In genomic region chr19:20863176-20863575, GRCh38 we compare ENCODE assay signal across 22 cellular contexts.
"Had no signal": no experiment of that assay in that cellular context is flagged by ENCODE, and none has a peak within 500 bp of the region (broad histone marks: within the 10 kb centered on the region; RNA-seq: fewer than 3 reads in every experiment).

No MANE protein-coding gene starts in this region.

- H3K27ac ChIP-seq: brain microvascular endothelial cell, gastroesophageal sphincter, hepatocyte, transverse colon had no signal

- H3K4me3 Mint-ChIP-seq: activated CD4-positive, alpha-beta memory T cell treated with anti-CD3 and anti-CD28 coated beads, Interleukin-2, amount 10 ng/mL, durations not matched to agents 7 days and 5 days; activated CD4-positive, alpha-beta T cell treated with anti-CD3 and anti-CD28 coated beads, Interleukin-2, amount 10 ng/mL, durations not matched to agents 7 days and 5 days; activated naive CD4-positive, alpha-beta T cell treated with anti-CD3 and anti-CD28 coated beads, Interleukin-2, amount 10 ng/mL, durations not matched to agents 7 days and 5 days; activated naive CD8-positive, alpha-beta T cell treated with anti-CD3 and anti-CD28 coated beads, Interleukin-2, amount 10 ng/mL, durations not matched to agents 7 days and 5 days; activated T-cell treated with anti-CD3 and anti-CD28 coated beads, Interleukin-2, amount 50 U/mL, for 24 hours; nephron; WTC11 had no signal

- DNase-seq: activated CD4-positive, alpha-beta memory T cell treated with anti-CD3 and anti-CD28 coated beads, Interleukin-2, amount 10 ng/mL, durations not matched to agents 7 days and 5 days; activated CD4-positive, alpha-beta T cell treated with anti-CD3 and anti-CD28 coated beads for 1 hour; activated CD4-positive, alpha-beta T cell treated with anti-CD3 and anti-CD28 coated beads, Interleukin-2, amount 10 ng/mL, durations not matched to agents 7 days and 5 days; activated CD8-positive, alpha-beta memory T cell treated with anti-CD3 and anti-CD28 coated beads, Interleukin-2, amount 50 U/mL, for 48 hours; activated gamma-delta T cell; activated naive CD4-positive, alpha-beta T cell treated with anti-CD3 and anti-CD28 coated beads, Interleukin-2, amount 10 ng/mL, durations not matched to agents 7 days and 5 days; activated naive CD8-positive, alpha-beta T cell treated with anti-CD3 and anti-CD28 coated beads, Interleukin-2, amount 10 ng/mL, durations not matched to agents 7 days and 5 days; activated T-cell treated with anti-CD3 and anti-CD28 coated beads, Interleukin-2, amount 50 U/mL, for 24 hours; brain microvascular endothelial cell; cortex of kidney; left cardiac atrium; mammary epithelial cell; posterior cingulate gyrus; right cardiac atrium; stimulated activated CD4-positive, alpha-beta T cell treated with anti-CD3 and anti-CD28 coated beads, Interleukin-15, amount 100 ng/mL, for 24 hours; stimulated activated CD4-positive, alpha-beta T cell treated with anti-CD3 and anti-CD28 coated beads, Interleukin-2, amount 100 ng/mL, for 24 hours; stimulated activated naive CD4-positive, alpha-beta T cell; transverse colon had no signal

- H3K36me3 Mint-ChIP-seq: activated naive CD8-positive, alpha-beta T cell treated with anti-CD3 and anti-CD28 coated beads, Interleukin-2, amount 10 ng/mL, durations not matched to agents 7 days and 5 days had no signal

- H3K27me3 Mint-ChIP-seq: activated CD4-positive, alpha-beta memory T cell treated with anti-CD3 and anti-CD28 coated beads, Interleukin-2, amount 10 ng/mL, durations not matched to agents 7 days and 5 days; activated CD4-positive, alpha-beta T cell treated with anti-CD3 and anti-CD28 coated beads, Interleukin-2, amount 10 ng/mL, durations not matched to agents 7 days and 5 days; activated naive CD4-positive, alpha-beta T cell treated with anti-CD3 and anti-CD28 coated beads, Interleukin-2, amount 10 ng/mL, durations not matched to agents 7 days and 5 days; activated naive CD8-positive, alpha-beta T cell treated with anti-CD3 and anti-CD28 coated beads, Interleukin-2, amount 10 ng/mL, durations not matched to agents 7 days and 5 days; activated T-cell treated with anti-CD3 and anti-CD28 coated beads, Interleukin-2, amount 50 U/mL, for 24 hours had no signal

- H3K27ac Mint-ChIP-seq: activated CD4-positive, alpha-beta memory T cell treated with anti-CD3 and anti-CD28 coated beads, Interleukin-2, amount 10 ng/mL, durations not matched to agents 7 days and 5 days; activated CD4-positive, alpha-beta T cell treated with anti-CD3 and anti-CD28 coated beads, Interleukin-2, amount 10 ng/mL, durations not matched to agents 7 days and 5 days; activated naive CD4-positive, alpha-beta T cell treated with anti-CD3 and anti-CD28 coated beads, Interleukin-2, amount 10 ng/mL, durations not matched to agents 7 days and 5 days; activated naive CD8-positive, alpha-beta T cell treated with anti-CD3 and anti-CD28 coated beads, Interleukin-2, amount 10 ng/mL, durations not matched to agents 7 days and 5 days; activated T-cell treated with anti-CD3 and anti-CD28 coated beads, Interleukin-2, amount 50 U/mL, for 24 hours; nephron; WTC11 had no signal

- H3K27me3 ChIP-seq: brain microvascular endothelial cell, gastroesophageal sphincter, hepatocyte, transverse colon had no signal

- ATAC-seq: gastroesophageal sphincter, left cardiac atrium, right cardiac atrium, WTC11 had no signal

- H3K4me1 Mint-ChIP-seq: activated CD4-positive, alpha-beta memory T cell treated with anti-CD3 and anti-CD28 coated beads, Interleukin-2, amount 10 ng/mL, durations not matched to agents 7 days and 5 days; activated CD4-positive, alpha-beta T cell treated with anti-CD3 and anti-CD28 coated beads, Interleukin-2, amount 10 ng/mL, durations not matched to agents 7 days and 5 days; activated naive CD4-positive, alpha-beta T cell treated with anti-CD3 and anti-CD28 coated beads, Interleukin-2, amount 10 ng/mL, durations not matched to agents 7 days and 5 days; activated naive CD8-positive, alpha-beta T cell treated with anti-CD3 and anti-CD28 coated beads, Interleukin-2, amount 10 ng/mL, durations not matched to agents 7 days and 5 days; nephron had no signal

- H3K36me3 ChIP-seq: brain microvascular endothelial cell, gastroesophageal sphincter, transverse colon had no signal

- H3K4me3 ChIP-seq: gastroesophageal sphincter, hepatocyte, transverse colon had no signal

- H3K4me1 ChIP-seq: gastroesophageal sphincter, transverse colon had no signal
